ENCODE assay signal across 10 cellular contexts in genomic region chr18:45617284-45617683, GRCh38. TPM values are rescaled to one million over a fixed set of nuclear protein-coding genes. Genes with fewer than 3 reads are reported as not detected.
DNase-seq lines count a peak whose midpoint lies in the region; ATAC-seq, FAIRE-seq and TF ChIP-seq lines count a peak whose summit lies in the region.
"Had no signal": no experiment of that assay in that cellular context is flagged by ENCODE, and none has a peak within 500 bp of the region (broad histone marks: within the 10 kb centered on the region; RNA-seq: fewer than 3 reads in every experiment).

No MANE protein-coding gene starts in this region.

- H3K27me3 ChIP-seq in bronchial epithelial cell (ENCODE audit: control insufficient read depth, insufficient read depth, low read length) (no peaks in the 10 kb centered on the region), layer of hippocampus (ENCODE audit: control insufficient read depth, insufficient read depth, low read length) (no peaks in the 10 kb centered on the region), tibial nerve (no peaks in the 10 kb centered on the region), H9 (ENCODE audit: insufficient read depth, low read length) (no peaks in the 10 kb centered on the region), GM23338 (ENCODE audit: insufficient read depth) (no peaks in the 10 kb centered on the region)

- no peak overlapping the region for H3K9ac ChIP-seq in H9 (ENCODE audit: extremely low read depth, insufficient read length, low read length)

- peaks cover 2 to 3% of the 10 kb centered on the region in 2 experiments; a peak in 1 of 4 replicates for H3K4me1 Mint-ChIP-seq in H9
- no peaks in the 10 kb centered on the region for H3K4me1 Mint-ChIP-seq in GM23338
- H3K4me1 Mint-ChIP-seq: naive B cell had no signal

- peaks cover 0 to 63% (median 9%) of the 10 kb centered on the region in 4 donors for H3K4me1 ChIP-seq in tibial nerve
- H3K4me1 ChIP-seq in H9 (ENCODE audit: insufficient read depth, low read length): no peaks in the 10 kb centered on the region
- H3K4me1 ChIP-seq in GM23338 (ENCODE audit: insufficient read depth): no peaks in the 10 kb centered on the region

- H3K4me3 Mint-ChIP-seq in H9 (no peak overlapping the region), GM23338 (no peak overlapping the region)
- H3K4me3 Mint-ChIP-seq: naive B cell had no signal

- H2BK12ac ChIP-seq in H9 (ENCODE audit: insufficient read length, low read depth, low read length): no peak overlapping the region

- H3K9me3 Mint-ChIP-seq in H9: no peaks in the 10 kb centered on the region
- H3K9me3 Mint-ChIP-seq in GM23338: no peaks in the 10 kb centered on the region
- H3K9me3 Mint-ChIP-seq: naive B cell had no signal

- 0 out of 2 replicates have a peak, but pooled peaks cover under 1% of the 10 kb centered on the region for H3K9me2 ChIP-seq in GM23338 (ENCODE audit: insufficient read depth)

- no peak overlapping the region for H3K4ac ChIP-seq in H9 (ENCODE audit: low read depth, low read length)

- 23 to 44% methylated on average over 2 of the region's 2 CpGs for WGBS in tibial nerve, 2 donors
- WGBS in H9 (ENCODE audit: extremely low coverage, insufficient read length, low lambda C conversion rate): no CpG with 5 or more reads among the region's 2 CpGs

- H2BK120ac ChIP-seq in H9 (ENCODE audit: low read depth, low read length, poor library complexity, severe bottlenecking): no peak overlapping the region

- H3K27ac ChIP-seq in layer of hippocampus (ENCODE audit: low read depth, low read length): peak overlapping the region; percentile 46
- peak overlapping the region in 3 of 4 donors; percentile 59 to 78 (median 71) for H3K27ac ChIP-seq in tibial nerve
- H3K27ac ChIP-seq in H9 (ENCODE audit: insufficient read length, low read depth, low read length): no peak overlapping the region
- no peak overlapping the region for H3K27ac ChIP-seq in GM23338 (ENCODE audit: low read depth)

- TF ChIP-seq CTCF in bronchial epithelial cell (IDR thresholded peaks at IDR 0.05; ENCODE audit: insufficient read depth, low read length, severe bottlenecking) (no peak), tibial nerve (IDR thresholded peaks at IDR 0.05) (no peak), H9 (conservative IDR thresholded peaks at IDR 0.05) (no peak), GM23338 (conservative IDR thresholded peaks at IDR 0.05; ENCODE audit: low read depth in 2 of 2) (no peak)

- no peak for TF ChIP-seq POLR2A in tibial nerve (IDR thresholded peaks at IDR 0.05)

- no peak overlapping the region for H3K14ac ChIP-seq in H9 (ENCODE audit: insufficient read depth, low read length)

- no peak overlapping the region for H3K18ac ChIP-seq in H9 (ENCODE audit: insufficient read length, low read depth, low read length)

- H3K4me2 ChIP-seq in H9 (ENCODE audit: insufficient read depth, insufficient read length, low read length) (no peak overlapping the region), GM23338 (no peak overlapping the region)

- H2AFZ ChIP-seq in H9 (ENCODE audit: low read length): no peak overlapping the region
- H2AFZ ChIP-seq in GM23338: no peak overlapping the region

- no peak overlapping the region for H3K23ac ChIP-seq in H9 (ENCODE audit: insufficient read length, low read depth, low read length)

- no peak overlapping the region for H4K91ac ChIP-seq in H9 (ENCODE audit: insufficient read length, low read depth, low read length)

- no peaks in the 10 kb centered on the region; a peak in 1 of 7 replicates for H3K36me3 Mint-ChIP-seq in H9 (ENCODE audit: insufficient read depth in 1 of 3, low read depth in 3 of 3)
- H3K36me3 Mint-ChIP-seq in GM23338 (ENCODE audit: low read depth): no peaks in the 10 kb centered on the region
- H3K36me3 Mint-ChIP-seq: naive B cell had no signal

- no peak for FAIRE-seq in bronchial epithelial cell (lab: Jason Lieb, UNC)

- H3K9me3 ChIP-seq in tibial nerve (no peaks in the 10 kb centered on the region), H9 (ENCODE audit: control insufficient read depth, low read depth, low read length) (no peaks in the 10 kb centered on the region)

- H3K27me3 Mint-ChIP-seq in H9 (ENCODE audit: low read depth) (peaks cover 6% of the 10 kb centered on the region), GM23338 (ENCODE audit: insufficient read depth, low read depth, poor library complexity) (peaks cover 3% of the 10 kb centered on the region)

- no peak overlapping the region for H2BK5ac ChIP-seq in H9 (ENCODE audit: insufficient read length, low read length)

- H3K56ac ChIP-seq in H9 (ENCODE audit: insufficient read length, low read depth, low read length): no peak overlapping the region

- H3K79me2 ChIP-seq in H9 (ENCODE audit: insufficient read depth, low read length): no peaks in the 10 kb centered on the region
- no peaks in the 10 kb centered on the region for H3K79me2 ChIP-seq in GM23338 (replicated peaks; ENCODE audit: insufficient read depth)

- H3K4me3 ChIP-seq in bronchial epithelial cell (ENCODE audit: low read depth, low read length) (no peak overlapping the region), tibial nerve (no peak overlapping the region), GM23338 (no peak overlapping the region)

- no peak overlapping the region for H4K8ac ChIP-seq in H9 (replicated peaks; ENCODE audit: insufficient read length, low read depth, low read length)

- H3T11ph ChIP-seq in H9 (ENCODE audit: low read length): no peak overlapping the region

- no peaks in the 10 kb centered on the region for H3K36me3 ChIP-seq in bronchial epithelial cell (ENCODE audit: control insufficient read depth, insufficient read depth, low read length)
- H3K36me3 ChIP-seq in tibial nerve: no peaks in the 10 kb centered on the region
- no peaks in the 10 kb centered on the region for H3K36me3 ChIP-seq in GM23338 (ENCODE audit: insufficient read depth)

- no peak for ATAC-seq in GM23338
- ATAC-seq in GM21786 (IDR thresholded peaks at IDR 0.05; ENCODE audit: unreplicated experiment): no peak

- H3K27ac Mint-ChIP-seq in H9 (no peak overlapping the region), GM23338 (no peak overlapping the region)
- H3K27ac Mint-ChIP-seq: naive B cell had no signal

- H3F3A ChIP-seq in GM23338 (replicated peaks; ENCODE audit: low read depth): no peaks in the 10 kb centered on the region

- no peak overlapping the region for H2AK5ac ChIP-seq in H9 (ENCODE audit: insufficient read length, low read length)

- DNase-seq in HT1080 (ENCODE audit: low read depth) (peak; percentile 89), bronchial epithelial cell (ENCODE audit: low read depth) (peak; percentile 91), tibial nerve (ENCODE audit: low spot score in 2 of 2) (peak; percentile 77 to 83), NCI-H2081 (lab: John Stamatoyannopoulos, UW) (no peak), H9 (no peak), GM23338 (ENCODE audit: low spot score) (no peak)
- DNase-seq: naive B cell, NCI-H2081 treated with DMSO at 0.1 percent for 48 hours had no signal

- no peaks in the 10 kb centered on the region for H3K79me1 ChIP-seq in H9 (ENCODE audit: insufficient read depth, low read depth, low read length, poor library complexity, severe bottlenecking)

- no peak overlapping the region for H2BK20ac ChIP-seq in H9 (ENCODE audit: low read depth, low read length, poor library complexity, severe bottlenecking)

- H4K5ac ChIP-seq in H9 (ENCODE audit: insufficient read length, low read depth, low read length): no peak overlapping the region

- H4K20me1 ChIP-seq in H9 (ENCODE audit: control insufficient read depth, insufficient read depth, insufficient read length): no peaks in the 10 kb centered on the region
- no peaks in the 10 kb centered on the region for H4K20me1 ChIP-seq in GM23338 (replicated peaks; ENCODE audit: insufficient read depth)

- no peak for TF ChIP-seq EP300 in tibial nerve (IDR thresholded peaks at IDR 0.05)

- no peak overlapping the region for H2BK15ac ChIP-seq in H9 (ENCODE audit: low read depth, low read length)

- H3K23me2 ChIP-seq in H9 (ENCODE audit: insufficient read length, low read depth, low read length, poor library complexity, severe bottlenecking): no peaks in the 10 kb centered on the region

TF ChIP-seq in GM23338, 12 proteins besides CTCF, POLR2A, EP300 and RAD21 (continues in another document):
- TF ChIP-seq REST (IDR thresholded peaks at IDR 0.05; ENCODE audit: unreplicated experiment): no peak
- no peak for TF ChIP-seq EZH2 (IDR thresholded peaks at IDR 0.05; ENCODE audit: low read depth, unreplicated experiment)
- TF ChIP-seq EZH2phosphoT487 (IDR thresholded peaks at IDR 0.05; ENCODE audit: unreplicated experiment): no peak
- no peak for TF ChIP-seq POLR2AphosphoS5 (IDR thresholded peaks at IDR 0.05; ENCODE audit: low read depth)
- TF ChIP-seq ZNF114 (CRISPR knock-in tag; IDR thresholded peaks at IDR 0.05): no peak

RNA-seq across cellular contexts. Expression of gene SLC14A2, which starts 2.0 kb away (rescaled TPM):
- total RNA-seq in HT1080 (2014; rRNA removed; shearing (Covaris generic)): not detected in 2 replicates
- polyA plus RNA-seq in HT1080 (2015; cell fraction: cytosol; rRNA removed): 0.03 and 0.11 TPM in 2 replicates
- 0.04 and 0.08 TPM in 2 replicates for polyA plus RNA-seq in HT1080 (2015; cell fraction: nucleus; rRNA removed)
- not detected in 2 replicates for total RNA-seq in bronchial epithelial cell
- 1 to 10 TPM in 1 of 4 donors, under 1 TPM in 2, not detected in 1; 0.42 to 1.1 (median 0.60) TPM for total RNA-seq in tibial nerve
- total RNA-seq in H9 (2021): 0.07 TPM in 1 of 2 replicates, not detected in the other
- total RNA-seq in GM23338 (2014; rRNA removed; shearing (Covaris generic)): 0.04 and 0.24 TPM in 2 replicates
- not detected in 2 replicates for polyA plus RNA-seq in GM23338 (2016; fragmentation: Nextera tagmentation; extraction: Ambion mirVana)

Comparison
In these comparisons a context has a peak if more than half of its experiments do, and no peak if none do; other contexts are left out.
1. DNase-seq: peak in HT1080 (single experiment), bronchial epithelial cell (single experiment) and tibial nerve (2 of 2); none in NCI-H2081 (0 of 2), H9 (single experiment) and GM23338 (single experiment).
2. H3K27ac ChIP-seq: peak in layer of hippocampus (single experiment) and tibial nerve (3 of 4); none in H9 (single experiment) and GM23338 (single experiment).